Comparison of ENCODE assay signal across 17 cellular contexts in genomic region chr1:164709108-164709507, GRCh38.
DNase-seq lines count a peak whose midpoint lies in the region; ATAC-seq and TF ChIP-seq lines count a peak whose summit lies in the region.
"Had no signal": no experiment of that assay in that cellular context is flagged by ENCODE, and none has a peak within 500 bp of the region (broad histone marks: within the 10 kb centered on the region; RNA-seq: fewer than 3 reads in every experiment).

No MANE protein-coding gene starts in this region.

- H3K79me2 ChIP-seq in fibroblast of lung (ENCODE audit: control insufficient read depth, insufficient read depth, low read length): no peaks in the 10 kb centered on the region

- H3K27ac Mint-ChIP-seq in HFFc6: peak overlapping the region; percentile 99
- no peak overlapping the region for H3K27ac Mint-ChIP-seq in activated CD4-positive, alpha-beta T cell treated with anti-CD3 and anti-CD28 coated beads for 36 hours
- H3K27ac Mint-ChIP-seq: activated CD4-positive, alpha-beta T cell treated with anti-CD3 and anti-CD28 coated beads, Interleukin-2, amount 10 ng/mL, durations not matched to agents 7 days and 5 days; memory B cell had no signal

- no peaks in the 10 kb centered on the region for H4K20me1 ChIP-seq in fibroblast of lung (ENCODE audit: control insufficient read depth, extremely low read depth, insufficient read depth, low read length)

- DNase-seq in HFFc6: no peak
- no peak for DNase-seq in Peyer's patch
- DNase-seq in fibroblast of lung (ENCODE audit: low read depth in 2 of 2): peak in 1 of 2 donors; percentile 41
- no peak for DNase-seq in spleen
- no peak for DNase-seq in activated CD4-positive, alpha-beta T cell treated with anti-CD3 and anti-CD28 coated beads for 36 hours
- DNase-seq in activated CD4-positive, alpha-beta T cell treated with anti-CD3 and anti-CD28 coated beads, Interleukin-2, amount 50 U/mL, for 1 hour: no peak
- DNase-seq: activated CD4-positive, alpha-beta T cell treated with anti-CD3 and anti-CD28 coated beads, Interleukin-2, amount 10 ng/mL, durations not matched to agents 7 days and 5 days; activated naive CD4-positive, alpha-beta T cell; aorta; COR-L47; islet precursor cell; NCI-H2029; NCI-H510A; SK-N-SH; stimulated activated naive CD8-positive, alpha-beta T cell treated with anti-CD3 and anti-CD28 coated beads, Interleukin-15, Interleukin-2, amounts not matched to agents 100 U/mL and 50 U/mL, for 24 hours had no signal

- H3K27ac ChIP-seq in Peyer's patch (peak overlapping the region in 3 of 4 donors; percentile 27 to 44 (median 33)), fibroblast of lung (ENCODE audit: insufficient read depth, low read length) (peak overlapping the region; percentile 40), spleen (peak overlapping the region in 5 of 8 donors; percentile 5 to 44 (median 36))

- H3K36me3 ChIP-seq in Peyer's patch (no peaks in the 10 kb centered on the region), fibroblast of lung (ENCODE audit: control insufficient read depth, insufficient read depth, low read length) (no peaks in the 10 kb centered on the region), spleen (no peaks in the 10 kb centered on the region)

- WGBS in spleen, 5 donors: 24 to 51% (median 34%) methylated on average over 4 of the region's 4 CpGs

- POLR2A ChIA-PET in activated CD4-positive, alpha-beta T cell treated with anti-CD3 and anti-CD28 coated beads for 36 hours (lab: Charles Lee): no interaction called here

- peak overlapping the region; percentile 33 for H3K4me3 Mint-ChIP-seq in HFFc6
- H3K4me3 Mint-ChIP-seq in activated CD4-positive, alpha-beta T cell treated with anti-CD3 and anti-CD28 coated beads for 36 hours: no peak overlapping the region
- H3K4me3 Mint-ChIP-seq: activated CD4-positive, alpha-beta T cell treated with anti-CD3 and anti-CD28 coated beads, Interleukin-2, amount 10 ng/mL, durations not matched to agents 7 days and 5 days; memory B cell had no signal

- no peak for ATAC-seq in activated CD4-positive, alpha-beta T cell treated with anti-CD3 and anti-CD28 coated beads for 36 hours
- ATAC-seq in GM18861 (IDR thresholded peaks at IDR 0.05; ENCODE audit: unreplicated experiment): no peak
- ATAC-seq: stimulated activated naive CD8-positive, alpha-beta T cell treated with anti-CD3 and anti-CD28 coated beads, Interleukin-15, Interleukin-2, amounts not matched to agents 100 U/mL and 50 U/mL, for 24 hours had no signal

- intact Hi-C loops in spleen (cut with DNase I; ENCODE audit: low total_unique reads): no loop called here
- intact Hi-C loops in activated CD4-positive, alpha-beta T cell treated with anti-CD3 and anti-CD28 coated beads for 36 hours (cut with DNase I, micrococcal nuclease): no loop called here

- CTCF ChIA-PET in activated CD4-positive, alpha-beta T cell treated with anti-CD3 and anti-CD28 coated beads for 36 hours (lab: Charles Lee): no interaction called here

- H3K9ac ChIP-seq in fibroblast of lung (ENCODE audit: insufficient read depth, low read length): no peak overlapping the region
- H3K9ac ChIP-seq: SK-N-SH had no signal

- no peaks in the 10 kb centered on the region for H3K9me3 Mint-ChIP-seq in HFFc6
- no peaks in the 10 kb centered on the region for H3K9me3 Mint-ChIP-seq in activated CD4-positive, alpha-beta T cell treated with anti-CD3 and anti-CD28 coated beads for 36 hours (ENCODE audit: low read depth)
- H3K9me3 Mint-ChIP-seq: activated CD4-positive, alpha-beta T cell treated with anti-CD3 and anti-CD28 coated beads, Interleukin-2, amount 10 ng/mL, durations not matched to agents 7 days and 5 days; memory B cell had no signal

- H3K4me2 ChIP-seq in fibroblast of lung (ENCODE audit: extremely low read depth, insufficient read depth, low read length): no peak overlapping the region
- H3K4me2 ChIP-seq: SK-N-SH had no signal

- H3K9me3 ChIP-seq in Peyer's patch (no peaks in the 10 kb centered on the region), fibroblast of lung (ENCODE audit: control insufficient read depth, insufficient read depth, low read depth, low read length) (no peaks in the 10 kb centered on the region), spleen (no peaks in the 10 kb centered on the region)
- H3K9me3 ChIP-seq: SK-N-SH had no signal

- no peak overlapping the region for H2AFZ ChIP-seq in fibroblast of lung (ENCODE audit: low read length)

- H3K27me3 ChIP-seq in Peyer's patch (no peaks in the 10 kb centered on the region), fibroblast of lung (ENCODE audit: control insufficient read depth, insufficient read depth, low read length) (no peaks in the 10 kb centered on the region), spleen (replicated peaks in 1 of 7) (no peaks in the 10 kb centered on the region)

- peaks cover 5% of the 10 kb centered on the region for H3K27me3 Mint-ChIP-seq in HFFc6 (ENCODE audit: insufficient read depth)
- peaks cover 6% of the 10 kb centered on the region for H3K27me3 Mint-ChIP-seq in activated CD4-positive, alpha-beta T cell treated with anti-CD3 and anti-CD28 coated beads for 36 hours
- H3K27me3 Mint-ChIP-seq: activated CD4-positive, alpha-beta T cell treated with anti-CD3 and anti-CD28 coated beads, Interleukin-2, amount 10 ng/mL, durations not matched to agents 7 days and 5 days had no signal

- H3K4me1 ChIP-seq in Peyer's patch (peaks cover 0 to 57% (median 1%) of the 10 kb centered on the region in 4 donors), fibroblast of lung (ENCODE audit: control insufficient read depth, extremely low read depth, insufficient read depth, low read length) (peaks cover 28% of the 10 kb centered on the region), spleen (peaks cover 5 to 62% (median 29%) of the 10 kb centered on the region in 6 donors)

- TF ChIP-seq CTCF in HFFc6 (IDR thresholded peaks at IDR 0.05): no peak
- TF ChIP-seq CTCF in Peyer's patch (IDR thresholded peaks at IDR 0.05): no peak
- TF ChIP-seq CTCF in fibroblast of lung (conservative IDR thresholded peaks at IDR 0.05 in 1 of 2, IDR thresholded peaks at IDR 0.05 in 1 of 2; ENCODE audit: low read depth in 1 of 2, low read length in 2 of 2): no peak
- no peak for TF ChIP-seq CTCF in spleen (IDR thresholded peaks at IDR 0.05 in 8 of 11, conservative IDR thresholded peaks at IDR 0.05 in 3 of 11)

- TF ChIP-seq POLR2A in Peyer's patch (IDR thresholded peaks at IDR 0.05): no peak
- no peak for TF ChIP-seq POLR2A in spleen (IDR thresholded peaks at IDR 0.05)

- 0 out of 2 replicates have a peak, but pooled peaks cover 3% of the 10 kb centered on the region for H3K36me3 Mint-ChIP-seq in HFFc6 (ENCODE audit: low read depth)
- H3K36me3 Mint-ChIP-seq in activated CD4-positive, alpha-beta T cell treated with anti-CD3 and anti-CD28 coated beads for 36 hours (ENCODE audit: low read depth): no peaks in the 10 kb centered on the region
- H3K36me3 Mint-ChIP-seq: memory B cell had no signal

- H3K4me3 ChIP-seq in Peyer's patch (no peak overlapping the region), fibroblast of lung (replicated peaks in 1 of 4; ENCODE audit: control extremely low read depth in 1 of 4, insufficient read depth in 1 of 4, low read depth in 3 of 4, low read length in 4 of 4) (no peak overlapping the region), spleen (no peak overlapping the region)

- H3K4me1 Mint-ChIP-seq in HFFc6 (ENCODE audit: low read depth): peaks cover 60% of the 10 kb centered on the region
- no peaks in the 10 kb centered on the region for H3K4me1 Mint-ChIP-seq in activated CD4-positive, alpha-beta T cell treated with anti-CD3 and anti-CD28 coated beads for 36 hours
- H3K4me1 Mint-ChIP-seq: activated CD4-positive, alpha-beta T cell treated with anti-CD3 and anti-CD28 coated beads, Interleukin-2, amount 10 ng/mL, durations not matched to agents 7 days and 5 days; memory B cell had no signal
